Comparison of ENCODE assay signal across 8 cellular contexts in the genomic region with DNA sequence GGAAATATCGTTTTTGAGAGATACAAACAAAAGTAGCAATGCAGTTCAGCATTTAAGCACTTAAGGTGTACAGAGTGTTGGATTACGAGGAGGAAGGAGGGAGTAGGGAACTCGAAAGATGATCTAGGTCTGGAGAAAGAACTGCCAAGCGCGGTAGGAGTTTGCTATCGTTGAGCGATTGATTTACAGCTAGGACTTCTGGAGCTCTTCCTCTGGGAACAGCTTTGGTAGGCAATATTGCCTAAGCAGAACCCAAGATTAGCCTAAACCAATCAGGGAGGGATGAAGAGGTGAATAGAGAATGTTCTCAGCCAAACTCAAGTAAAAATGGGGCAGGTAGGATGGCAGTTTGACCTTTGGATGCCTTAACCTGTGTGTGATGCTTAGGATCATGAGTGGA. TPM values are rescaled to one million over a fixed set of nuclear protein-coding genes. Genes with fewer than 3 reads are reported as not detected.
DNase-seq lines count a peak whose midpoint lies in the region; ATAC-seq and TF ChIP-seq lines count a peak whose summit lies in the region.

No MANE protein-coding gene starts in this region.

- H3K27me3 Mint-ChIP-seq in CD14-positive monocyte (ENCODE audit: low read depth in 3 of 3), result peaks cover 5 to 8% (median 7%) of the 10 kb centered on the region in 3 donors
- peaks cover 6% of the 10 kb centered on the region for H3K27me3 Mint-ChIP-seq in dendritic cell treated with granulocyte-macrophage colony-stimulating factor and Interleukin-4, amounts not matched to agents 40 ng/mL and 50 ng/mL, for 4 days
- no peaks in the 10 kb centered on the region for H3K27me3 Mint-ChIP-seq in nephron (ENCODE audit: low read depth)

- TF ChIP-seq CTCF in CD14-positive monocyte (IDR thresholded peaks at IDR 0.05), result no peak
- TF ChIP-seq CTCF in nephron (IDR thresholded peaks at IDR 0.05; ENCODE audit: unreplicated experiment in 3 of 3), result no peak

- H3K4me3 ChIP-seq in MG63, result peak overlapping the region; percentile 97

- peak overlapping the region; percentile 92 to 99 (median 95) for H3K27ac Mint-ChIP-seq in CD14-positive monocyte
- H3K27ac Mint-ChIP-seq in dendritic cell treated with granulocyte-macrophage colony-stimulating factor and Interleukin-4, amounts not matched to agents 40 ng/mL and 50 ng/mL, for 4 days, result peak overlapping the region; percentile 93
- peak overlapping the region; percentile 64 to 92 (median 80) for H3K27ac Mint-ChIP-seq in nephron

- H3K4me1 Mint-ChIP-seq in CD14-positive monocyte, result peaks cover 39% of the 10 kb centered on the region
- peaks cover 57% of the 10 kb centered on the region for H3K4me1 Mint-ChIP-seq in dendritic cell treated with granulocyte-macrophage colony-stimulating factor and Interleukin-4, amounts not matched to agents 40 ng/mL and 50 ng/mL, for 4 days (ENCODE audit: low read depth)
- peaks cover 42% of the 10 kb centered on the region for H3K4me1 Mint-ChIP-seq in nephron

- DNase-seq in CD14-positive monocyte (ENCODE audit: low spot score) (no peak), MG63 (no peak), NCI-H774 (lab: John Stamatoyannopoulos, UW) (no peak), NCI-H226 (no peak)
- no peak for DNase-seq in stimulated activated CD8-positive, alpha-beta memory T cell treated with anti-CD3 and anti-CD28 coated beads, Interleukin-4, amount 100 ng/mL, for 48 hours

- H3K36me3 Mint-ChIP-seq in CD14-positive monocyte (peaks cover 17 to 32% of the 10 kb centered on the region in 2 donors), nephron (ENCODE audit: low read depth) (peaks cover 19% of the 10 kb centered on the region)
- H3K36me3 Mint-ChIP-seq in dendritic cell treated with granulocyte-macrophage colony-stimulating factor and Interleukin-4, amounts not matched to agents 40 ng/mL and 50 ng/mL, for 4 days (ENCODE audit: low read depth), result peaks cover 53% of the 10 kb centered on the region

- no peaks in the 10 kb centered on the region for H3K27me3 ChIP-seq in MG63

- H3K9me3 ChIP-seq in MG63, result no peaks in the 10 kb centered on the region

- intact Hi-C loops in CD14-positive monocyte (cut with micrococcal nuclease), result no loop called here
- intact Hi-C loops in dendritic cell treated with granulocyte-macrophage colony-stimulating factor and Interleukin-4, amounts not matched to agents 40 ng/mL and 50 ng/mL, for 4 days (cut with micrococcal nuclease), result loop anchor here (2.0 to 5.0 kb wide), 2 partner anchors 41 to 66 kb away; a partner anchor contains a TSS

- H3K4me3 Mint-ChIP-seq in CD14-positive monocyte (peak overlapping the region; percentile 95 to 97), nephron (peak overlapping the region; percentile 88 to 90 (median 89))
- H3K4me3 Mint-ChIP-seq in dendritic cell treated with granulocyte-macrophage colony-stimulating factor and Interleukin-4, amounts not matched to agents 40 ng/mL and 50 ng/mL, for 4 days, result peak overlapping the region; percentile 84

- no peak for ATAC-seq in GM18517 (IDR thresholded peaks at IDR 0.05; ENCODE audit: unreplicated experiment)

- H3K9me3 Mint-ChIP-seq in CD14-positive monocyte, result no peaks in the 10 kb centered on the region
- H3K9me3 Mint-ChIP-seq in dendritic cell treated with granulocyte-macrophage colony-stimulating factor and Interleukin-4, amounts not matched to agents 40 ng/mL and 50 ng/mL, for 4 days, result no peaks in the 10 kb centered on the region
- no peaks in the 10 kb centered on the region for H3K9me3 Mint-ChIP-seq in nephron

- H3K36me3 ChIP-seq in MG63, result peaks cover 57% of the 10 kb centered on the region

RNA-seq across cellular contexts. Expression of a gene that starts 1.0 kb away (rescaled TPM):
- 100 to 1,000 TPM; 225 to 262 TPM for polyA plus RNA-seq in CD14-positive monocyte
- total RNA-seq in MG63 (2014; rRNA removed; shearing (Covaris generic); ENCODE audit: low replicate concordance), result 1,843 and 1,874 TPM in 2 replicates

RNA-seq across cellular contexts. Expression of a gene that starts 22.5 kb away (rescaled TPM):
- under 1 TPM; 0.11 to 0.35 TPM for polyA plus RNA-seq in CD14-positive monocyte
- 0.36 TPM in 1 of 2 replicates, not detected in the other for total RNA-seq in MG63 (2014; rRNA removed; shearing (Covaris generic); ENCODE audit: low replicate concordance)

RNA-seq across cellular contexts. Expression of a gene that starts 55.2 kb away (rescaled TPM):
- 100 to 1,000 TPM; 520 to 528 TPM for polyA plus RNA-seq in CD14-positive monocyte
- 17.1 and 20.3 TPM in 2 replicates for total RNA-seq in MG63 (2014; rRNA removed; shearing (Covaris generic); ENCODE audit: low replicate concordance)
